Comparison of ENCODE assay signal across 9 cellular contexts in the genomic region with DNA sequence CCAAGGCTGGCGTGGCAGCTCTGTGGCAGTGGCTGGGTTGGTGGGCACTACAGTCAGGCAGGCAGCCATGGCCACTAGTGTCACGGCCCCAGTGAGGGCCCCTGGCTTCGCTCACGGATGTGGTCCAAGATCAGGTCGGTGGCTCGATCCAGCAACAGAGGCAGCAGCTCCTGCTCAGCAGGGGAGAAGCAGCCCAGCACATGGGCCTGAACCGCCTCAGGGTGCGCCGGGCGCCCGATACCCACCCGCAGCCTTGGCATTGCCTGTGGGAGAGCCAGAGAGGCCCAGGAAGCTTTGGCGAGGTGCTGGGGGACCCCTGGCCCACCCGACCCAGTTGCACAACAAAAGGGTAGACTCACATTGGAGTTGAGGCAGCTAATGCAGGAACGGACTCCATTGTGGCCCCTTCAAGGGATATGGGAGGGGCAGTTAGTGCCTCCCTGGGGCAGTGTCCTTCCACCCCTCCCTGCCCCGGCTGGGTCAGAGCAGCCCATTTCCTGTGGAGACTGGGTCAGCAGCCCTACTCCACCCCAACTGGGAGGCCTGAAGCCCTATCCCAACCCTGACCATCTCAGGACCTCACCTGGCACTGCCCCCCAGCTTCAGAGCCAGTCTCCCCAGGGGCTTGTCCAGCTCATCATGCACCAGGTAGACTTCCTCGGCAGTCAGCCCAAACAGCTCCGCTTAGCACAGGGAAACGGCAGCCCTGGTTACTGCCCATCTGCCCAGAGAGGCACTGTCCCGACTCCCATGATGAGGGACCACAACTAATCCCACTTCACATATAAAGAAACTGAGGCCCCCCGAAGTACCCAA. TPM values are rescaled to one million over a fixed set of nuclear protein-coding genes. Genes with fewer than 3 reads are reported as not detected.
DNase-seq lines count a peak whose midpoint lies in the region; ATAC-seq and TF ChIP-seq lines count a peak whose summit lies in the region.
"Had no signal": no experiment of that assay in that cellular context is flagged by ENCODE, and none has a peak within 500 bp of the region (broad histone marks: within the 10 kb centered on the region; RNA-seq: fewer than 3 reads in every experiment).

No MANE protein-coding gene starts in this region.

- no peaks in the 10 kb centered on the region for H3K9me2 ChIP-seq in GM23338 (ENCODE audit: insufficient read depth)

- no peaks in the 10 kb centered on the region for H3K79me2 ChIP-seq in GM23338 (replicated peaks; ENCODE audit: insufficient read depth)

- no peaks in the 10 kb centered on the region for H3K36me3 Mint-ChIP-seq in GM23338 (ENCODE audit: low read depth)

- peaks cover 10% of the 10 kb centered on the region for H3K4me1 ChIP-seq in GM23338 (ENCODE audit: insufficient read depth)
- H3K4me1 ChIP-seq in skeletal muscle tissue (ENCODE audit: control insufficient read depth in 3 of 3, insufficient read depth in 3 of 3, low read length in 3 of 3), result peaks cover 11 to 20% (median 16%) of the 10 kb centered on the region in 3 donors

- peak overlapping the region; percentile 77 for H3K4me3 Mint-ChIP-seq in GM23338

- H3K27ac ChIP-seq in GM23338 (ENCODE audit: low read depth) (no peak overlapping the region), skeletal muscle tissue (ENCODE audit: low read depth, low read length) (no peak overlapping the region)

- H3K9me3 ChIP-seq in skeletal muscle tissue (ENCODE audit: control insufficient read depth in 3 of 3, low read length in 3 of 3), result no peaks in the 10 kb centered on the region

- no peak overlapping the region for H2AFZ ChIP-seq in GM23338

- H3K9me3 Mint-ChIP-seq in GM23338, result no peaks in the 10 kb centered on the region

- H3K27me3 ChIP-seq in GM23338 (ENCODE audit: insufficient read depth) (no peaks in the 10 kb centered on the region), skeletal muscle tissue (ENCODE audit: control insufficient read depth in 3 of 3, insufficient read depth in 3 of 3, low read length in 3 of 3) (no peaks in the 10 kb centered on the region)

- DNase-seq in GM23338 (ENCODE audit: low spot score), result no peak
- peak in 1 of 2 donors; percentile 22 for DNase-seq in foreskin fibroblast
- no peak for DNase-seq in T1000 (lab: John Stamatoyannopoulos, UW)
- DNase-seq in posterior cingulate gyrus, result no peak
- DNase-seq: effector CD8-positive, alpha-beta T cell had no signal

- H3K36me3 ChIP-seq in GM23338 (ENCODE audit: insufficient read depth), result no peaks in the 10 kb centered on the region
- no peaks in the 10 kb centered on the region for H3K36me3 ChIP-seq in skeletal muscle tissue (ENCODE audit: control insufficient read depth in 3 of 3, insufficient read depth in 3 of 3, low read length in 3 of 3)

- peak overlapping the region; percentile 66 for H3K4me3 ChIP-seq in GM23338
- peak overlapping the region; percentile 88 to 94 for H3K4me3 ChIP-seq in foreskin fibroblast (ENCODE audit: low read depth in 1 of 2, low read length in 2 of 2)
- H3K4me3 ChIP-seq in skeletal muscle tissue (ENCODE audit: low read length in 3 of 3), result peak overlapping the region; percentile 29 to 89 (median 57)

- peaks cover 17% of the 10 kb centered on the region for H3K27me3 Mint-ChIP-seq in GM23338 (ENCODE audit: insufficient read depth, low read depth, poor library complexity)

- intact Hi-C loops in posterior cingulate gyrus (cut with DNase I), result no loop called here

- H3K4me1 Mint-ChIP-seq in GM23338, result peaks cover 27% of the 10 kb centered on the region

- H3K9ac ChIP-seq in skeletal muscle tissue (ENCODE audit: low read depth in 1 of 3, low read length in 3 of 3), result peak overlapping the region in 1 of 3 donors; percentile 62

- 0 out of 2 replicates have a peak, but pooled peaks cover 7% of the 10 kb centered on the region for H3F3A ChIP-seq in GM23338 (replicated peaks; ENCODE audit: low read depth)

- TF ChIP-seq CTCF in GM23338 (conservative IDR thresholded peaks at IDR 0.05; ENCODE audit: low read depth in 2 of 2), result no peak
- no peak for TF ChIP-seq CTCF in foreskin fibroblast (IDR thresholded peaks at IDR 0.05; ENCODE audit: low read depth, low read length)

- ATAC-seq in GM23338, result no peak
- 0 out of 3 replicates have a peak, but pooled peaks have one; percentile 4 for ATAC-seq in SK-N-SH treated with all-trans-retinoic acid at 6 μM for 48 hours
- ATAC-seq in GM21447 (IDR thresholded peaks at IDR 0.05; ENCODE audit: unreplicated experiment), result no peak
- no peak for ATAC-seq in GM21423 (IDR thresholded peaks at IDR 0.05; ENCODE audit: unreplicated experiment)

- H4K20me1 ChIP-seq in GM23338 (replicated peaks; ENCODE audit: insufficient read depth), result no peaks in the 10 kb centered on the region

- H3K27ac Mint-ChIP-seq in GM23338, result no peak overlapping the region

- H3K4me2 ChIP-seq in GM23338, result peak overlapping the region; percentile 76

TF ChIP-seq in GM23338, 12 proteins besides CTCF, POLR2A, EP300 and RAD21:
- no peak for TF ChIP-seq EZH2 (IDR thresholded peaks at IDR 0.05; ENCODE audit: low read depth, unreplicated experiment)
- no peak for TF ChIP-seq STAT1 (IDR thresholded peaks at IDR 0.05; ENCODE audit: unreplicated experiment)
- no peak for TF ChIP-seq EZH2phosphoT487 (IDR thresholded peaks at IDR 0.05; ENCODE audit: unreplicated experiment)
- TF ChIP-seq JUNB (IDR thresholded peaks at IDR 0.05; ENCODE audit: unreplicated experiment), result no peak
- TF ChIP-seq, protein P1, sequence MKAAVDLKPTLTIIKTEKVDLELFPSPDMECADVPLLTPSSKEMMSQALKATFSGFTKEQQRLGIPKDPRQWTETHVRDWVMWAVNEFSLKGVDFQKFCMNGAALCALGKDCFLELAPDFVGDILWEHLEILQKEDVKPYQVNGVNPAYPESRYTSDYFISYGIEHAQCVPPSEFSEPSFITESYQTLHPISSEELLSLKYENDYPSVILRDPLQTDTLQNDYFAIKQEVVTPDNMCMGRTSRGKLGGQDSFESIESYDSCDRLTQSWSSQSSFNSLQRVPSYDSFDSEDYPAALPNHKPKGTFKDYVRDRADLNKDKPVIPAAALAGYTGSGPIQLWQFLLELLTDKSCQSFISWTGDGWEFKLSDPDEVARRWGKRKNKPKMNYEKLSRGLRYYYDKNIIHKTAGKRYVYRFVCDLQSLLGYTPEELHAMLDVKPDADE (IDR thresholded peaks at IDR 0.05), result no peak

TF ChIP-seq in SK-N-SH treated with all-trans-retinoic acid at 6 μM for 48 hours, 23 proteins besides CTCF, POLR2A, EP300 and RAD21:
- TF ChIP-seq TOX (CRISPR knock-in tag; IDR thresholded peaks at IDR 0.05; ENCODE audit: borderline replicate concordance), result no peak
- TF ChIP-seq ZFP30 (CRISPR knock-in tag; IDR thresholded peaks at IDR 0.05), result no peak
- TF ChIP-seq, protein P2, sequence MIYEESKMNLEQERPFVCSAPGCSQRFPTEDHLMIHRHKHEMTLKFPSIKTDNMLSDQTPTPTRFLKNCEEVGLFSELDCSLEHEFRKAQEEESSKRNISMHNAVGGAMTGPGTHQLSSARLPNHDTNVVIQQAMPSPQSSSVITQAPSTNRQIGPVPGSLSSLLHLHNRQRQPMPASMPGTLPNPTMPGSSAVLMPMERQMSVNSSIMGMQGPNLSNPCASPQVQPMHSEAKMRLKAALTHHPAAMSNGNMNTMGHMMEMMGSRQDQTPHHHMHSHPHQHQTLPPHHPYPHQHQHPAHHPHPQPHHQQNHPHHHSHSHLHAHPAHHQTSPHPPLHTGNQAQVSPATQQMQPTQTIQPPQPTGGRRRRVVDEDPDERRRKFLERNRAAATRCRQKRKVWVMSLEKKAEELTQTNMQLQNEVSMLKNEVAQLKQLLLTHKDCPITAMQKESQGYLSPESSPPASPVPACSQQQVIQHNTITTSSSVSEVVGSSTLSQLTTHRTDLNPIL (CRISPR knock-in tag; IDR thresholded peaks at IDR 0.05; ENCODE audit: low read depth), result no peak
- TF ChIP-seq ZNF8 (CRISPR knock-in tag; IDR thresholded peaks at IDR 0.05), result no peak

RNA-seq across cellular contexts. Expression of a gene that starts 1.2 kb away (rescaled TPM):
- 9.5 and 15.1 TPM in 2 replicates for total RNA-seq in GM23338 (2014; rRNA removed; shearing (Covaris generic))
- 18.6 and 18.9 TPM in 2 replicates for polyA plus RNA-seq in GM23338 (2016; fragmentation: Nextera tagmentation; extraction: Ambion mirVana)
- 8.4 TPM for total RNA-seq in skeletal muscle tissue

RNA-seq across cellular contexts. Expression of a gene that starts 1.7 kb away (rescaled TPM):
- not detected in 2 replicates for total RNA-seq in GM23338 (2014; rRNA removed; shearing (Covaris generic))
- polyA plus RNA-seq in GM23338 (2016; fragmentation: Nextera tagmentation; extraction: Ambion mirVana), result not detected in 2 replicates
- total RNA-seq in skeletal muscle tissue, result not detected

RNA-seq across cellular contexts. Expression of a gene that starts 7.4 kb away (rescaled TPM):
- total RNA-seq in GM23338 (2014; rRNA removed; shearing (Covaris generic)), result 0.17 TPM in 1 of 2 replicates, not detected in the other
- polyA plus RNA-seq in GM23338 (2016; fragmentation: Nextera tagmentation; extraction: Ambion mirVana), result 0.55 and 0.78 TPM in 2 replicates
- not detected for total RNA-seq in skeletal muscle tissue

RNA-seq across cellular contexts. Expression of a gene that starts 20.9 kb away (rescaled TPM):
- total RNA-seq in GM23338 (2014; rRNA removed; shearing (Covaris generic)), result 21.1 and 23.5 TPM in 2 replicates
- polyA plus RNA-seq in GM23338 (2016; fragmentation: Nextera tagmentation; extraction: Ambion mirVana), result 14.4 TPM in 2 replicates
- total RNA-seq in skeletal muscle tissue, result 2.6 TPM
